1 cellular context compared by ENCODE assay signal in genomic region chr5:117065800-117066199, GRCh38.
A peak's percentile ranks its signal among the peaks of the same experiment; 100 is the strongest.
TF ChIP-seq lines count a peak whose summit lies in the region.

No MANE protein-coding gene starts in this region.

TF ChIP-seq in SK-N-SH, 30 proteins besides CTCF, POLR2A, EP300 and RAD21 (continued from another document):
- TF ChIP-seq MEF2A (IDR thresholded peaks at IDR 0.05; ENCODE audit: borderline replicate concordance, low read depth) (no peak), FOXJ3 (CRISPR knock-in tag; IDR thresholded peaks at IDR 0.05) (peak; percentile 52; the same call in 1 of the 2 replicates), PBX3 (IDR thresholded peaks at IDR 0.05) (no peak)
